Comparison of ENCODE assay signal across 9 cellular contexts in the genomic region with DNA sequence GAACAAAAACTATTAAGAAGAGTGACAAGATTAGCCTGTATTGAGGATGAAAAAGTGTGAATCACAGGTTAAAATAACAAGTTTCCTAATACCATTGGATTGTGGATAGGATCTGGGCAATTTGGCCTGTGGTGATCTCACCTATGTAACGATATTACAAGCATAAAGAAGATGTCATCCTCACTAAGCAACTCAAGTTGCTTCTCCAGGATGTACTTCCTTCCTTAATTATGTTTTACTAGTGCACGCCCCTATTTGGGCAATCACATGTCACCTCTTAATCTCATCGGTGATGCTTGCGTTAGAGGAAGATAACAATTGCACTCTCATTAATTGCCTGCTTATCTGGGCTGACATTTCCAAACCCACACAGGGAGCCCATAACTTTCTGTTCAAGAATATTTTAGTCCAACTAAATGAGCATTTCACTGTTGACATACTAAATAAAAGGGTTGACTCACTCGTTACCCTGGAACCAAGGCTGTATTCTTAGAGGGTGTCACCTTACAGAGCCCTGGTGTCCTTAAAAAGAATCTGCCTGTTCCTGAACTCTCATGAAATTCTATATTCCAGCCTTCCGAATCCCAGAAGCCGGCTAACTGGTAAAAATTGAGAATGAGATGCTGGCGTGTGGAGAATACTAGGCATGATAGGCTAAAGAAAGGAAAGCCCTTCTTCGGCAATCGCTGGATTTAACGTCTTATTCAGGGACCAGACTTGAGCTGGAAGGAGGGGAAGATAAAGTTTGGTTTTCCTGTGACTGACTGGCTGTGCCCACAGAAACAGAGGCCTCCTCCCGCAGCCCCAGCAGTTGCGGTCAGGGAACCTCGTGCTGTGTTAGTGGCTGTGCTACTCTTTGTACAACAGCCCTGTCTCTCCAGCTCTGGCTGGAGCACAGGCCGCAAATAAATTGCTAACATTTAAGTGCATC.
A peak's percentile ranks its signal among the peaks of the same experiment; 100 is the strongest.
DNase-seq lines count a peak whose midpoint lies in the region; ATAC-seq, FAIRE-seq and TF ChIP-seq lines count a peak whose summit lies in the region.
"Had no signal": no experiment of that assay in that cellular context is flagged by ENCODE, and none has a peak within 500 bp of the region (broad histone marks: within the 10 kb centered on the region; RNA-seq: fewer than 3 reads in every experiment).

No MANE protein-coding gene starts in this region.

- WGBS in H1 (ENCODE audit: extremely low coverage in 1 of 2, insufficient coverage in 1 of 2, insufficient read length in 1 of 2, insufficient replicate concordance in 2 of 2, low coverage in 1 of 2, low lambda C conversion rate in 2 of 2, missing lambda C conversion rate in 1 of 2), 2 experiments = 83% methylated on average over 15 of the region's 15 CpGs; no CpG with 5 or more reads in 1 of the 2 experiments

- H3K23me2 ChIP-seq in H1 (ENCODE audit: low read depth, low read length) = no peaks in the 10 kb centered on the region

- H3K27me3 ChIP-seq in H1 (replicated peaks in 1 of 4; ENCODE audit: control insufficient read depth in 3 of 4, extremely low read depth in 1 of 4, insufficient read depth in 3 of 4, low read length in 3 of 4) = no peaks in the 10 kb centered on the region

- H3K79me1 ChIP-seq in H1 (ENCODE audit: low read depth, low read length) = no peaks in the 10 kb centered on the region

- H3K4ac ChIP-seq in H1 (replicated peaks; ENCODE audit: insufficient read length, low read depth, low read length) = no peak overlapping the region

- H3K4me3 ChIP-seq in H1 (ENCODE audit: extremely low read depth in 1 of 4, insufficient read depth in 2 of 4, low read depth in 3 of 4, low read length in 4 of 4) = no peak overlapping the region

- H2BK120ac ChIP-seq in H1 (replicated peaks; ENCODE audit: low read depth, low read length) = no peak overlapping the region

- no peak overlapping the region for H2BK20ac ChIP-seq in H1 (ENCODE audit: low read length)

- H4K91ac ChIP-seq in H1 (replicated peaks; ENCODE audit: insufficient read length, low read length) = no peak overlapping the region

- POLR2A ChIA-PET in H1 (lab: Charles Lee; ENCODE audit: partially characterized antibody) = interaction anchor here (0.6 kb wide), 1 partner anchor 129 kb away, joined by 3 read pairs; no protein-coding TSS in a partner anchor

- no peak overlapping the region for H3K56ac ChIP-seq in H1 (replicated peaks; ENCODE audit: insufficient read length, low read depth, low read length)

- CTCF ChIA-PET in H1 (lab: Charles Lee; ENCODE audit: partially characterized antibody) = interaction anchor here (0.8 to 1.6 kb wide), 3 partner anchors 18 to 115 kb away, joined by 3 to 4 read pairs (median 3); no protein-coding TSS in a partner anchor

- no peak overlapping the region for H3K4me2 ChIP-seq in H1 (ENCODE audit: insufficient read depth in 1 of 2, low read depth in 2 of 2, low read length in 2 of 2)

- no peak for TF ChIP-seq CTCF in H1 (IDR thresholded peaks at IDR 0.05; ENCODE audit: control extremely low read depth in 1 of 3, insufficient read depth in 1 of 3, low read depth in 1 of 3, low read length in 3 of 3)

- DNase-seq in GM04503 (ENCODE audit: low read depth) (peak; percentile 54), NOMO-1 treated with DMSO at 0.1 percent for 48 hours (lab: John Stamatoyannopoulos, UW; ENCODE audit: unreplicated experiment) (peak; percentile 65), H1 (ENCODE audit: low read depth in 1 of 2, low spot score in 2 of 2) (peak in 1 of 2 experiments; percentile 47), renal cortical epithelial cell (ENCODE audit: low read depth) (peak; percentile 17), SKM-1 treated with dmso at 0.1 percent for 144 hours (lab: John Stamatoyannopoulos, UW; ENCODE audit: unreplicated experiment) (no peak), NCI-H187 (lab: John Stamatoyannopoulos, UW) (no peak)

- H4K20me1 ChIP-seq in H1 (replicated peaks in 1 of 2; ENCODE audit: control insufficient read depth in 1 of 2, insufficient read depth in 2 of 2, low read length in 2 of 2) = no peaks in the 10 kb centered on the region

- H3K4me1 ChIP-seq in H1 (replicated peaks in 1 of 4; ENCODE audit: control insufficient read depth in 3 of 4, insufficient read depth in 4 of 4, low read length in 3 of 4) = 0 out of 7 replicates have a peak, but pooled peaks cover 0 to 2% (median 0%) of the 10 kb centered on the region in 4 experiments

- no peaks in the 10 kb centered on the region for H3K9me3 ChIP-seq in H1 (ENCODE audit: insufficient read depth in 2 of 2, low read depth in 1 of 2, low read length in 1 of 2)

- H2AK5ac ChIP-seq in H1 (ENCODE audit: low read depth, low read length) = no peak overlapping the region

- no peak overlapping the region for H4K5ac ChIP-seq in H1 (ENCODE audit: insufficient read length, low read depth, low read length)

- no peaks in the 10 kb centered on the region for H3K36me3 ChIP-seq in H1 (ENCODE audit: control insufficient read depth in 2 of 4, insufficient read depth in 4 of 4, low read length in 3 of 4)

- no peak overlapping the region for H3K23ac ChIP-seq in H1 (ENCODE audit: insufficient read length)

- no peak overlapping the region for H4K8ac ChIP-seq in H1 (ENCODE audit: extremely low read depth, insufficient read depth, low read length)

- FAIRE-seq in H1 (lab: Jason Lieb, UNC) = no peak
- FAIRE-seq: H54 had no signal

- no peak overlapping the region for H3K9ac ChIP-seq in H1 (replicated peaks in 1 of 4; ENCODE audit: extremely low read depth in 1 of 4, low read depth in 3 of 4, low read length in 3 of 4)

- H3K14ac ChIP-seq in H1 (ENCODE audit: insufficient read length) = no peak overlapping the region

- H2BK15ac ChIP-seq in H1 (ENCODE audit: low read length) = no peak overlapping the region

- 0 out of 2 replicates have a peak overlapping the region, but pooled peaks have one; percentile 1 for H2AFZ ChIP-seq in H1 (ENCODE audit: low read length)

- no peak for TF ChIP-seq EP300 in H1 (IDR thresholded peaks at IDR 0.05; ENCODE audit: borderline replicate concordance in 1 of 2, low read depth in 2 of 2, low read length in 2 of 2)

- no peak for TF ChIP-seq RAD21 in H1 (IDR thresholded peaks at IDR 0.05 in 1 of 2, conservative IDR thresholded peaks at IDR 0.05 in 1 of 2; ENCODE audit: low read depth in 2 of 2, low read length in 2 of 2)

- no peak for ATAC-seq in GM21529 (IDR thresholded peaks at IDR 0.05; ENCODE audit: unreplicated experiment)
- no peak for ATAC-seq in GM21390 (IDR thresholded peaks at IDR 0.05; ENCODE audit: unreplicated experiment)

- no peak for TF ChIP-seq POLR2A in H1 (IDR thresholded peaks at IDR 0.05; ENCODE audit: control extremely low read depth in 1 of 2, low read depth in 2 of 2, low read length in 2 of 2)

- no peaks in the 10 kb centered on the region for H3K79me2 ChIP-seq in H1 (ENCODE audit: control insufficient read depth in 1 of 2, insufficient read depth in 2 of 2, low read length in 2 of 2)

- no peak overlapping the region for H2BK5ac ChIP-seq in H1 (ENCODE audit: low read depth, low read length)

- no peak overlapping the region for H3K18ac ChIP-seq in H1 (ENCODE audit: extremely low read depth, low read length)

- no peak overlapping the region for H2BK12ac ChIP-seq in H1 (ENCODE audit: low read depth, low read length)

- no peak overlapping the region for H3K27ac ChIP-seq in H1 (ENCODE audit: low read depth, low read length)

TF ChIP-seq in H1, 55 proteins besides CTCF, POLR2A, EP300 and RAD21 (continues in another document):
- TF ChIP-seq KDM5A (IDR thresholded peaks at IDR 0.05; ENCODE audit: low read length) = no peak
- no peak for TF ChIP-seq POLR2AphosphoS5 (IDR thresholded peaks at IDR 0.05; ENCODE audit: low read depth, low read length)
- no peak for TF ChIP-seq CBX8 (IDR thresholded peaks at IDR 0.05; ENCODE audit: borderline replicate concordance, low read depth, low read length)
- no peak for TF ChIP-seq JUN (IDR thresholded peaks at IDR 0.05; ENCODE audit: low read depth, low read length)
- no peak for TF ChIP-seq EZH2 (IDR thresholded peaks at IDR 0.05; ENCODE audit: low read depth, low read length, severe bottlenecking)
- no peak for TF ChIP-seq ASH2L (IDR thresholded peaks at IDR 0.05; ENCODE audit: low read length)
- TF ChIP-seq, protein P1, sequence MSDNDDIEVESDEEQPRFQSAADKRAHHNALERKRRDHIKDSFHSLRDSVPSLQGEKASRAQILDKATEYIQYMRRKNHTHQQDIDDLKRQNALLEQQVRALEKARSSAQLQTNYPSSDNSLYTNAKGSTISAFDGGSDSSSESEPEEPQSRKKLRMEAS (IDR thresholded peaks at IDR 0.05) = no peak

Comparison
In these comparisons a context has a peak if more than half of its experiments do, and no peak if none do; other contexts are left out.
1. DNase-seq: peak in GM04503 (single experiment), NOMO-1 treated with DMSO at 0.1 percent for 48 hours (single experiment) and renal cortical epithelial cell (single experiment); none in SKM-1 treated with dmso at 0.1 percent for 144 hours (single experiment) and NCI-H187 (0 of 2).